17 cellular contexts compared by ENCODE assay signal in the genomic region with DNA sequence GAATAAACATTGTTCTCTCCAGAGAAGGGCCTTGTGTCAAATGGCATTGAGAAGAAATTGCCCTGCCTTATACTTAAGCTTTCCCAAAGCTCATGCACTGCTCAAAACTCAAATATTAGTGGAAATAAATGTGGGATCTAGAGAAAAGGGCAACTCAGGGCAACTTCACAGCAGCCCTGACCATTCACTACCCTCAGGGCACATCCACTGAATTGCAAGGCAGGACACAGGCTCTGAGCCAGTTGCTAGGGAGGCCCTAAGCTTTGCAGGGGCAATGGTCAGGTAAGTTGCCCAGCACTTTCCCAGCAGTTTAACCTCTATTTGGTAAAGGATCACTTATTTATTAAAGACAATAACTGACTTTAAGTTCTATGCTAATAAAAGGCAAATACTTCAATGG.
"Had no signal": no experiment of that assay in that cellular context is flagged by ENCODE, and none has a peak within 500 bp of the region (broad histone marks: within the 10 kb centered on the region; RNA-seq: fewer than 3 reads in every experiment).

No MANE protein-coding gene starts in this region.

- H3K4me1 Mint-ChIP-seq: mesothelial cell of epicardium, natural killer cell, neural crest cell had no signal

- H3K27me3 ChIP-seq: colonic mucosa, esophagus squamous epithelium, gastroesophageal sphincter, ovary, thyroid gland, upper lobe of left lung, uterus had no signal

- H3K27ac Mint-ChIP-seq: mesothelial cell of epicardium, natural killer cell had no signal

- H3K4me3 Mint-ChIP-seq: mesothelial cell of epicardium, natural killer cell, neural crest cell had no signal

- H3K4me1 ChIP-seq: colonic mucosa, esophagus squamous epithelium, gastroesophageal sphincter, thyroid gland, upper lobe of left lung, uterus had no signal

- ATAC-seq: gastroesophageal sphincter, natural killer cell, right cardiac atrium had no signal

- H3K36me3 ChIP-seq: colonic mucosa, esophagus squamous epithelium, gastroesophageal sphincter, ovary, thyroid gland, upper lobe of left lung, uterus had no signal

- H3K36me3 Mint-ChIP-seq: mesothelial cell of epicardium, natural killer cell had no signal

- DNase-seq: cerebellar nuclear complex; colonic mucosa; effector CD8-positive, alpha-beta T cell; esophagus squamous epithelium; kidney glomerular epithelial cell; natural killer cell; ovary; right cardiac atrium; small intestine; stimulated activated CD4-positive, alpha-beta T cell treated with anti-CD3 and anti-CD28 coated beads, Interleukin-12 subunit alpha, Interleukin-12 subunit beta, amount 100 ng/mL, for 4 hours; stimulated activated naive CD4-positive, alpha-beta T cell treated with Interleukin-2 at 50 U/mL for 16 hours; upper lobe of left lung; uterus had no signal

- H3K9me3 ChIP-seq: colonic mucosa, esophagus squamous epithelium, gastroesophageal sphincter, ovary, thyroid gland, upper lobe of left lung, uterus had no signal

- H3K4me3 ChIP-seq: colonic mucosa, esophagus squamous epithelium, gastroesophageal sphincter, ovary, thyroid gland, upper lobe of left lung, uterus had no signal

- H3K27ac ChIP-seq: colonic mucosa, esophagus squamous epithelium, gastroesophageal sphincter, ovary, thyroid gland, upper lobe of left lung, uterus had no signal
